ENCODE assay signal across 1 cellular context in the genomic region with DNA sequence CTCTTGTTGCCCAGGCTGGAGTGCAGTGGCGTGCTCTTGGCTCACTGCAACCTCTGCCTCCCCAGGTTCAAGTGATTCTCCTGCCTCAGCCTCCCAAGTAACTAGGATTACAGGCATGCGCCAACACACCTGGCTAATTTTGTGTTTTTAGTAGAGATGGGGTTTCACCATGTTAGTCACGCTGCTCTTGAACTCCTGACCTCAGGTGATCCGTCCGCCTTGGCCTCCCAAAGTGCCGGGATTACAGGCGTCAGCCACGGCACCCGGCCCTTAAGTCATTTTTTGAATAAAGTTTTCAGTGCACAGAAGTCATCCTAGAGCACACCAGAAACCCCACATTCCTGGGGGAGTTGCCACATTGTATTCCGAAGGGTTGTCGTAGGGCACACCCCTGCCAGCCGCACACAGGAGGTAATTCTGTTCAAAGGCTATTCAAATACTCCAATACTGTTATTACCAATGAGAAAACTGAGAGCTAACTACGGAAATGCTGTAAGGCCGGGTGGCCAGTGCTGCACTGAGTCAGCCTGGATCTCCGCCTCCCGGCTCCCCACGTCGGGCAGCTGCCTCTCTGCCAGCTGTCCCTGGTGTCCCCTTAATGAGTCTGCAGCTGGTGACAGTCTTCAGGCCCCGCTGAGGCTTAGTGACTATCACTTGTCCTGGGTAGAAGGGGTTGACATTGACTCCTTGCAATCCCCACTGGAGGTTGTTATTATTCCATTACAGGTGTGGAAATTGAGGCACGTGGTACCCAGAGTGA.
TF ChIP-seq lines count a peak whose summit lies in the region.

No MANE protein-coding gene starts in this region.

TF ChIP-seq in IMR-90, 13 proteins besides CTCF, POLR2A, EP300 and RAD21 (continued from another document):
- TF ChIP-seq ELK1 (IDR thresholded peaks at IDR 0.05; ENCODE audit: borderline replicate concordance, low read depth, low read length) (no peak), RCOR1 (IDR thresholded peaks at IDR 0.05; ENCODE audit: insufficient replicate concordance, low read length) (no peak), MXI1 (IDR thresholded peaks at IDR 0.05; ENCODE audit: borderline replicate concordance, low read depth, low read length) (no peak)
